ENCODE assay signal across 24 cellular contexts in genomic region chr14:91484744-91485143, GRCh38. TPM values are rescaled to one million over a fixed set of nuclear protein-coding genes. Genes with fewer than 3 reads are reported as not detected.
DNase-seq lines count a peak whose midpoint lies in the region; ATAC-seq, FAIRE-seq and TF ChIP-seq lines count a peak whose summit lies in the region.
"Had no signal": no experiment of that assay in that cellular context is flagged by ENCODE, and none has a peak within 500 bp of the region (broad histone marks: within the 10 kb centered on the region; RNA-seq: fewer than 3 reads in every experiment).

No MANE protein-coding gene starts in this region.

- H3K27me3 Mint-ChIP-seq in CD4-positive, alpha-beta memory T cell, result no peaks in the 10 kb centered on the region
- no peaks in the 10 kb centered on the region for H3K27me3 Mint-ChIP-seq in T-helper 17 cell
- peaks cover 0 to 6% (median 0%) of the 10 kb centered on the region in 3 donors for H3K27me3 Mint-ChIP-seq in immature natural killer cell (ENCODE audit: low read depth in 3 of 3)
- H3K27me3 Mint-ChIP-seq: type B pancreatic cell had no signal

- intact Hi-C loops in CD4-positive, alpha-beta memory T cell (cut with micrococcal nuclease), result loop anchor here (2.0 to 10.0 kb wide), 2 partner anchors 426 to 510 kb away; no protein-coding TSS in a partner anchor
- intact Hi-C loops in left ventricle myocardium inferior (cut with micrococcal nuclease), result no loop called here

- peaks cover 35 to 81% (median 51%) of the 10 kb centered on the region in 4 donors for H3K4me1 Mint-ChIP-seq in CD4-positive, alpha-beta memory T cell
- H3K4me1 Mint-ChIP-seq in T-helper 17 cell (peaks cover 31% of the 10 kb centered on the region), immature natural killer cell (peaks cover 41 to 89% of the 10 kb centered on the region in 2 donors)

- H3K27ac Mint-ChIP-seq in CD4-positive, alpha-beta memory T cell, result peak overlapping the region in 6 of 7 donors; percentile 2 to 83 (median 60)
- H3K27ac Mint-ChIP-seq in T-helper 17 cell (peak overlapping the region; percentile 93), immature natural killer cell (peak overlapping the region; percentile 7 to 62 (median 40))
- H3K27ac Mint-ChIP-seq: type B pancreatic cell had no signal

- H3K36me3 ChIP-seq in CD4-positive, alpha-beta memory T cell (ENCODE audit: insufficient read depth, low read length), result peaks cover 74% of the 10 kb centered on the region
- peaks cover 65% of the 10 kb centered on the region for H3K36me3 ChIP-seq in left ventricle myocardium inferior
- H3K36me3 ChIP-seq: ovary had no signal

- peaks cover 54 to 84% of the 10 kb centered on the region in 2 donors for H3K36me3 Mint-ChIP-seq in CD4-positive, alpha-beta memory T cell
- peaks cover 5% of the 10 kb centered on the region for H3K36me3 Mint-ChIP-seq in T-helper 17 cell (ENCODE audit: low read depth)
- peaks cover 4 to 43% (median 27%) of the 10 kb centered on the region in 3 donors for H3K36me3 Mint-ChIP-seq in immature natural killer cell

- no peaks in the 10 kb centered on the region for H3K27me3 ChIP-seq in CD4-positive, alpha-beta memory T cell (ENCODE audit: insufficient read depth, low read length)
- no peaks in the 10 kb centered on the region for H3K27me3 ChIP-seq in left ventricle myocardium inferior (ENCODE audit: low read depth)
- H3K27me3 ChIP-seq: BE2C, ovary, Peyer's patch had no signal

- H3K4me3 ChIP-seq in CD4-positive, alpha-beta memory T cell (ENCODE audit: low read length in 2 of 2), result no peak overlapping the region
- H3K4me3 ChIP-seq in left ventricle myocardium inferior, result no peak overlapping the region
- H3K4me3 ChIP-seq: K562, ovary, Peyer's patch had no signal

- peak; percentile 9 for FAIRE-seq in GM12891 (lab: Jason Lieb, UNC)
- FAIRE-seq: endometrium, TTC549 had no signal

- no peak for TF ChIP-seq CTCF in left ventricle myocardium inferior (IDR thresholded peaks at IDR 0.05; ENCODE audit: borderline replicate concordance)

- peak overlapping the region; percentile 6 for H3K27ac ChIP-seq in CD4-positive, alpha-beta memory T cell (ENCODE audit: low read depth, low read length)
- no peak overlapping the region for H3K27ac ChIP-seq in left ventricle myocardium inferior (replicated peaks)
- H3K27ac ChIP-seq: HL-60, ovary, Peyer's patch had no signal

- CTCF ChIA-PET in CD4-positive, alpha-beta memory T cell (lab: Charles Lee; ENCODE audit: partially characterized antibody), result interaction anchor here (1.3 to 1.4 kb wide), 3 partner anchors 17 to 512 kb away, joined by 3 to 4 read pairs (median 4); no protein-coding TSS in a partner anchor

- H3K9me3 ChIP-seq in CD4-positive, alpha-beta memory T cell (ENCODE audit: control insufficient read depth in 1 of 2, low read length in 2 of 2), result no peaks in the 10 kb centered on the region
- H3K9me3 ChIP-seq in T-helper 17 cell (ENCODE audit: control insufficient read depth, low read length, poor library complexity, severe bottlenecking) (no peaks in the 10 kb centered on the region), left ventricle myocardium inferior (replicated peaks) (no peaks in the 10 kb centered on the region)
- H3K9me3 ChIP-seq: BE2C, ovary, Peyer's patch had no signal

- H3K4me1 ChIP-seq in CD4-positive, alpha-beta memory T cell (ENCODE audit: insufficient read depth, low read length), result peaks cover 23% of the 10 kb centered on the region
- H3K4me1 ChIP-seq in left ventricle myocardium inferior, result peaks cover 32% of the 10 kb centered on the region
- H3K4me1 ChIP-seq: BE2C had no signal

- TF ChIP-seq POLR2A in GM12891 (IDR thresholded peaks at IDR 0.05; ENCODE audit: low read depth, low read length), result no peak

- ATAC-seq in T-helper 17 cell, result peak; percentile 66
- ATAC-seq: left colon, SK-N-SH treated with all-trans-retinoic acid at 6 μM for 48 hours had no signal

- peak in 1 of 5 donors; percentile 46 for DNase-seq in CD4-positive, alpha-beta memory T cell
- DNase-seq in GM12891 (ENCODE audit: insufficient read length, low spot score), result no peak
- DNase-seq in T-helper 17 cell, result no peak
- DNase-seq in immature natural killer cell, result no peak
- no peak for DNase-seq in left ventricle myocardium inferior
- DNase-seq in activated gamma-delta T cell treated with Interleukin-2 at 50 U/mL for 16 hours, result no peak
- DNase-seq in SK-N-DZ (ENCODE audit: low spot score), result no peak
- DNase-seq in OCI-M1 (lab: John Stamatoyannopoulos, UW), result no peak
- DNase-seq: BE2C; DMS79; hypothalamus; left colon; NCI-H1092; NCI-H748 treated with DMSO at 0.1 percent for 48 hours; ovary; Peyer's patch; stimulated activated CD4-positive, alpha-beta T cell treated with anti-CD3 and anti-CD28 coated beads, Interleukin-4, amount 100 ng/mL, for 1 hour; stimulated activated CD8-positive, alpha-beta memory T cell treated with anti-CD3 and anti-CD28 coated beads, Interleukin-4, amount 100 ng/mL, for 48 hours had no signal

- H3K4me3 Mint-ChIP-seq in CD4-positive, alpha-beta memory T cell, result no peak overlapping the region
- H3K4me3 Mint-ChIP-seq in T-helper 17 cell (peak overlapping the region; percentile 28), immature natural killer cell (no peak overlapping the region)
- H3K4me3 Mint-ChIP-seq: type B pancreatic cell had no signal

- no peaks in the 10 kb centered on the region for H3K9me3 Mint-ChIP-seq in CD4-positive, alpha-beta memory T cell
- no peaks in the 10 kb centered on the region for H3K9me3 Mint-ChIP-seq in immature natural killer cell
- H3K9me3 Mint-ChIP-seq: type B pancreatic cell had no signal

- POLR2A ChIA-PET in CD4-positive, alpha-beta memory T cell (lab: Charles Lee; ENCODE audit: partially characterized antibody), result no interaction called here

TF ChIP-seq in GM12891, 5 proteins besides CTCF, POLR2A, EP300 and RAD21:
- no peak for TF ChIP-seq SPI1 (IDR thresholded peaks at IDR 0.05; ENCODE audit: low read depth, low read length)
- TF ChIP-seq TAF1 (IDR thresholded peaks at IDR 0.05; ENCODE audit: low read depth, low read length), result no peak
- no peak for TF ChIP-seq PAX5 (IDR thresholded peaks at IDR 0.05; ENCODE audit: insufficient read depth, low read length, severe bottlenecking)
- TF ChIP-seq POLR2AphosphoS5 (IDR thresholded peaks at IDR 0.05; ENCODE audit: low read depth, low read length), result no peak
- TF ChIP-seq POU2F2 (IDR thresholded peaks at IDR 0.05; ENCODE audit: low read depth, low read length), result no peak

RNA-seq across cellular contexts. Expression of gene PPP4R3A, which starts 25.4 kb away (rescaled TPM):
- total RNA-seq in CD4-positive, alpha-beta memory T cell, result 100 to 1,000 TPM; 162 to 169 TPM
- 100 to 1,000 TPM in 1 of 2 donors, 10 to 100 TPM in 1; 58.7 to 131 TPM for polyA plus RNA-seq in CD4-positive, alpha-beta memory T cell
- 52.4 TPM for polyA plus RNA-seq in GM12891 (2012; ENCODE audit: low read depth, missing spikeins)
- total RNA-seq in T-helper 17 cell, result 100 to 1,000 TPM; 180 to 224 TPM
- 100 to 1,000 TPM in 1 of 3 donors, 10 to 100 TPM in 2; 39.4 to 113 (median 46.8) TPM for polyA plus RNA-seq in immature natural killer cell
- total RNA-seq in left ventricle myocardium inferior, result 38.3 TPM
- polyA plus RNA-seq in SK-N-DZ (2014; cell fraction: cytosol; rRNA removed), result 24.3 and 29.0 TPM in 2 replicates
- 33.6 and 39.4 TPM in 2 replicates for polyA plus RNA-seq in SK-N-DZ (2014; cell fraction: nucleus; rRNA removed)

Comparison
In these comparisons a context has a peak if more than half of its experiments do, and no peak if none do; other contexts are left out.
1. H3K27ac Mint-ChIP-seq: peak in every context shown above with its lines; median percentile 93 in T-helper 17 cell; 60 in CD4-positive, alpha-beta memory T cell; 40 in immature natural killer cell.